Comparison of ENCODE assay signal across 24 cellular contexts in genomic region chr11:126797801-126798200, GRCh38.
"Had no signal": no experiment of that assay in that cellular context is flagged by ENCODE, and none has a peak within 500 bp of the region (broad histone marks: within the 10 kb centered on the region; RNA-seq: fewer than 3 reads in every experiment).

No MANE protein-coding gene starts in this region.

- H3K27ac ChIP-seq: left lung, lower lobe of right lung, neutrophil, ovary, right atrium auricular region, right lobe of liver, tibial nerve, uterus had no signal

- DNase-seq: hypothalamus; immature natural killer cell; kidney; left colon; left lung; lower lobe of right lung; mammary epithelial cell; mesenchymal stem cell; naive thymus-derived CD8-positive, alpha-beta T cell; ovary; right lobe of liver; stimulated activated CD4-positive, alpha-beta T cell treated with anti-CD3 and anti-CD28 coated beads, Interleukin-1b, Interleukin-23, amount 100 ng/mL, for 48 hours; stimulated activated CD4-positive, alpha-beta T cell treated with anti-CD3 and anti-CD28 coated beads, Interleukin-2, amount 100 ng/mL, for 48 hours; stimulated activated CD4-positive, alpha-beta T cell treated with anti-CD3 and anti-CD28 coated beads, Interleukin-4, amount 100 ng/mL, for 4 hours; stimulated activated CD8-positive, alpha-beta memory T cell treated with anti-CD3 and anti-CD28 coated beads, Interleukin-4, amount 100 ng/mL, for 48 hours; stimulated activated naive CD4-positive, alpha-beta T cell treated with Interleukin-2 at 50 U/mL for 16 hours; stimulated activated naive CD8-positive, alpha-beta T cell treated with anti-CD3 and anti-CD28 coated beads, Interleukin-15, amount 100 ng/mL, for 72 hours; substantia nigra; uterus had no signal

- H3K9me3 ChIP-seq: left lung, lower lobe of right lung, neutrophil, ovary, right atrium auricular region, right lobe of liver, tibial nerve, uterus had no signal

- H3K4me3 ChIP-seq: left lung, lower lobe of right lung, ovary, right atrium auricular region, right lobe of liver, smooth muscle cell, tibial nerve, uterus had no signal

- H3K36me3 ChIP-seq: left lung, lower lobe of right lung, neutrophil, ovary, right atrium auricular region, right lobe of liver, tibial nerve, uterus had no signal

- H3K4me1 ChIP-seq: left lung, lower lobe of right lung, right atrium auricular region, right lobe of liver, tibial nerve, uterus had no signal

- ATAC-seq: left colon; left lung; lower lobe of right lung; naive thymus-derived CD8-positive, alpha-beta T cell; right lobe of liver; stimulated activated memory B cell treated with anti-CD40 and anti-IgM and Interleukin-4, amounts not matched to agents 10 μg/mL and 1 μg/mL and 100 μg/mL, for 72 hours; stimulated activated naive CD8-positive, alpha-beta T cell treated with anti-CD3 and anti-CD28 coated beads, Interleukin-15, amount 100 ng/mL, for 72 hours had no signal

- H3K27me3 ChIP-seq: left lung, neutrophil, ovary, right atrium auricular region, right lobe of liver, uterus had no signal
